ENCODE assay signal across 24 cellular contexts in the genomic region with DNA sequence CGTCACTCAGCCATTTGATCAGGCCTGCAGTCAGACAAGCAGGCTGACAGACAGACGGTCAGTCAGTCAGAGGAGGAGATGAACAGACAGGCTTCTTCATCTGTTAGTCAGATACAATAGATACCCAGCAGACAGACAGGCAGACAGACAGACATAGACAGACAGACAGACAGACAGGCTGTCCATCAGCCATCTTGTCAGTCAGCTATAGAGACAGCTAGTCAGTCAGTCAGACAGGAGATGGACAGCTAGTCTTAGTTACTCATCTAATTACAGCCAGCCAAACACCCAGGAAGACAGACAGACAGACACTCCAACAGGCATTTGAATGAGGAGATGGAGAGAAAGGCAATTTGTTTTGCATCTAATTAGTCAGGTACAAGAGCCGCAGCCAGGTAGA. TPM values are rescaled to one million over a fixed set of nuclear protein-coding genes. Genes with fewer than 3 reads are reported as not detected.
A peak's percentile ranks its signal among the peaks of the same experiment; 100 is the strongest.
DNase-seq lines count a peak whose midpoint lies in the region; TF ChIP-seq lines count a peak whose summit lies in the region.
"Had no signal": no experiment of that assay in that cellular context is flagged by ENCODE, and none has a peak within 500 bp of the region (broad histone marks: within the 10 kb centered on the region; RNA-seq: fewer than 3 reads in every experiment).

No MANE protein-coding gene starts in this region.

- no peaks in the 10 kb centered on the region for H3K36me3 Mint-ChIP-seq in progenitor cell of endocrine pancreas (ENCODE audit: insufficient read depth)
- H3K36me3 Mint-ChIP-seq: natural killer cell had no signal

- no peak overlapping the region for H3K9ac ChIP-seq in mammary epithelial cell (ENCODE audit: insufficient read depth, low read length)
- H3K9ac ChIP-seq: parathyroid adenoma had no signal

- H3K4me3 ChIP-seq in breast epithelium (no peak overlapping the region), mammary epithelial cell (replicated peaks in 1 of 3; ENCODE audit: insufficient read depth in 1 of 3, low read depth in 2 of 3, low read length in 3 of 3) (no peak overlapping the region), esophagus (ENCODE audit: low read depth in 1 of 2, low read length in 2 of 2) (no peak overlapping the region), transverse colon (no peak overlapping the region), spleen (no peak overlapping the region)
- H3K4me3 ChIP-seq: Peyer's patch, SJSA1 had no signal

- in situ Hi-C loops in mammary epithelial cell (cut with MboI; ENCODE audit: low sequenced_read_pairs in 2 of 2): no loop called here
- in situ Hi-C loops in transverse colon (cut with MboI; ENCODE audit: low pct_ligation_motif_present in 1 of 4, low pct_unique_long_range_greater_than_20kb in 1 of 4, low sequenced_read_pairs in 3 of 4): no loop called here

- H3K9me3 ChIP-seq in breast epithelium: no peaks in the 10 kb centered on the region
- H3K9me3 ChIP-seq in mammary epithelial cell (replicated peaks; ENCODE audit: insufficient read depth, low read length): no peaks in the 10 kb centered on the region
- H3K9me3 ChIP-seq in esophagus (ENCODE audit: control insufficient read depth in 2 of 2, insufficient read depth in 1 of 2, low read depth in 1 of 2, low read length in 1 of 2): no peaks in the 10 kb centered on the region
- H3K9me3 ChIP-seq in transverse colon: no peaks in the 10 kb centered on the region
- H3K9me3 ChIP-seq in spleen: no peaks in the 10 kb centered on the region
- H3K9me3 ChIP-seq: Peyer's patch, SJSA1 had no signal

- peaks cover 21% of the 10 kb centered on the region for H3K27me3 Mint-ChIP-seq in progenitor cell of endocrine pancreas

- BruUV-seq in mammary epithelial cell (replicated peaks; lab: Mats Ljungman, UMichigan): no TSS peak

- dilution Hi-C loops in mammary epithelial cell (cut with HindIII; ENCODE audit: low sequenced_read_pairs): no loop called here

- no peaks in the 10 kb centered on the region for H4K20me1 ChIP-seq in mammary epithelial cell (ENCODE audit: insufficient read depth, low read length)

- WGBS in mammary epithelial cell (ENCODE audit: low coverage, missing lambda C conversion rate): 75% methylated on average over 3 of the region's 3 CpGs
- 73 to 80% methylated on average over 3 of the region's 3 CpGs for WGBS in esophagus, 2 donors
- WGBS in transverse colon (ENCODE audit: low coverage in 1 of 2), 2 donors: 77% methylated on average over 3 of the region's 3 CpGs; no CpG with 5 or more reads in 1 of the 2 donors
- 83 to 97% (median 96%) methylated on average over 3 of the region's 3 CpGs for WGBS in spleen, 5 donors

- intact Hi-C loops in breast epithelium (cut with DNase I; ENCODE audit: low total_unique reads) (no loop called here), mammary epithelial cell (cut with micrococcal nuclease) (no loop called here), transverse colon (cut with DNase I; ENCODE audit: low total_unique reads) (loop anchor here (10.0 kb wide), 1 partner anchor 51 kb away; no protein-coding TSS in a partner anchor), spleen (cut with DNase I; ENCODE audit: low total_unique reads) (no loop called here)

- H3K4me2 ChIP-seq in mammary epithelial cell (ENCODE audit: insufficient read depth, low read depth, low read length): no peak overlapping the region

- no peak for TF ChIP-seq EP300 in transverse colon (IDR thresholded peaks at IDR 0.05; ENCODE audit: low read depth)

- H3K4me1 Mint-ChIP-seq in progenitor cell of endocrine pancreas (ENCODE audit: low read depth): peaks cover 8% of the 10 kb centered on the region
- H3K4me1 Mint-ChIP-seq: central memory CD8-positive, alpha-beta T cell; natural killer cell had no signal

- H3K27ac ChIP-seq in breast epithelium (peak overlapping the region; percentile 57 to 67), mammary epithelial cell (ENCODE audit: insufficient read depth, low read depth, low read length) (no peak overlapping the region), esophagus (ENCODE audit: low read depth in 2 of 2, low read length in 1 of 2) (peak overlapping the region; percentile 5 to 76), transverse colon (peak overlapping the region; percentile 22 to 87 (median 76)), spleen (no peak overlapping the region)
- H3K27ac ChIP-seq: parathyroid adenoma, SJSA1 had no signal

- H3K79me2 ChIP-seq in mammary epithelial cell (ENCODE audit: insufficient read depth, low read length): no peaks in the 10 kb centered on the region

- H3K4me1 ChIP-seq in breast epithelium (peaks cover 0 to 9% of the 10 kb centered on the region in 2 donors), mammary epithelial cell (ENCODE audit: insufficient read depth, low read length) (no peaks in the 10 kb centered on the region), esophagus (ENCODE audit: control insufficient read depth in 2 of 2, insufficient read depth in 2 of 2, low read length in 1 of 2) (peaks cover 0 to 5% of the 10 kb centered on the region in 2 donors), transverse colon (peaks cover 6 to 34% (median 19%) of the 10 kb centered on the region in 4 donors), spleen (peaks cover 0 to 20% (median 2%) of the 10 kb centered on the region in 6 donors)
- H3K4me1 ChIP-seq: parathyroid adenoma, SJSA1 had no signal

- H3K36me3 ChIP-seq in breast epithelium (no peaks in the 10 kb centered on the region), mammary epithelial cell (ENCODE audit: insufficient read depth, low read length) (no peaks in the 10 kb centered on the region), esophagus (ENCODE audit: control insufficient read depth in 2 of 2, insufficient read depth in 2 of 2, low read length in 1 of 2) (no peaks in the 10 kb centered on the region), transverse colon (no peaks in the 10 kb centered on the region), spleen (no peaks in the 10 kb centered on the region)
- H3K36me3 ChIP-seq: Peyer's patch, SJSA1 had no signal

- TF ChIP-seq POLR2A in breast epithelium (IDR thresholded peaks at IDR 0.05): no peak
- TF ChIP-seq POLR2A in transverse colon (IDR thresholded peaks at IDR 0.05): no peak
- no peak for TF ChIP-seq POLR2A in spleen (IDR thresholded peaks at IDR 0.05)

- no peak overlapping the region for H2AFZ ChIP-seq in mammary epithelial cell (ENCODE audit: low read depth, low read length)
- H2AFZ ChIP-seq: parathyroid adenoma had no signal

- TF ChIP-seq CTCF in breast epithelium (IDR thresholded peaks at IDR 0.05) (no peak), mammary epithelial cell (conservative IDR thresholded peaks at IDR 0.05 in 1 of 2, IDR thresholded peaks at IDR 0.05 in 1 of 2; ENCODE audit: extremely low read depth in 1 of 2, insufficient read depth in 1 of 2, low read depth in 1 of 2, low read length in 2 of 2) (no peak), progenitor cell of endocrine pancreas (IDR thresholded peaks at IDR 0.05; ENCODE audit: unreplicated experiment) (no peak), transverse colon (IDR thresholded peaks at IDR 0.05) (no peak), spleen (IDR thresholded peaks at IDR 0.05 in 8 of 11, conservative IDR thresholded peaks at IDR 0.05 in 3 of 11) (no peak)

- no peaks in the 10 kb centered on the region for H3K9me3 Mint-ChIP-seq in progenitor cell of endocrine pancreas (ENCODE audit: low read depth)
- H3K9me3 Mint-ChIP-seq: central memory CD8-positive, alpha-beta T cell; effector memory CD8-positive, alpha-beta T cell; natural killer cell had no signal

- CTCF ChIA-PET in mammary epithelial cell (lab: Charles Lee; ENCODE audit: low non-redundant PET): no interaction called here

- H3K27ac Mint-ChIP-seq in progenitor cell of endocrine pancreas: peak overlapping the region; percentile 67
- H3K27ac Mint-ChIP-seq: effector memory CD8-positive, alpha-beta T cell; natural killer cell had no signal

- DNase-seq in breast epithelium (ENCODE audit: low spot score in 2 of 2) (no peak), mammary epithelial cell (no peak), progenitor cell of endocrine pancreas (ENCODE audit: low spot score, unreplicated experiment) (no peak), transverse colon (no peak), NCI-H2107 (lab: John Stamatoyannopoulos, UW) (no peak), T-helper 1 cell (no peak), spleen (no peak)
- DNase-seq: activated CD4-positive, alpha-beta T cell treated with anti-CD3 and anti-CD28 coated beads for 4 hours; activated naive CD4-positive, alpha-beta T cell treated with Interleukin-2 at 50 U/mL for 16 hours; activated T-cell treated with anti-CD3 and anti-CD28 coated beads, Interleukin-2, amount 50 U/mL, for 48 hours; DMS79; effector memory CD8-positive, alpha-beta T cell; kidney glomerular epithelial cell; natural killer cell; NCI-H1105; NCI-H2081; NCI-H446 treated with DMSO at 0.1 percent for 48 hours; stimulated activated CD4-positive, alpha-beta T cell treated with anti-CD3 and anti-CD28 coated beads, Interleukin-1b, Interleukin-23, amount 100 ng/mL, for 48 hours had no signal

- no peak overlapping the region for H3K4me3 Mint-ChIP-seq in progenitor cell of endocrine pancreas (ENCODE audit: low read depth)
- H3K4me3 Mint-ChIP-seq: central memory CD8-positive, alpha-beta T cell; effector memory CD8-positive, alpha-beta T cell; natural killer cell had no signal

- H3K27me3 ChIP-seq in breast epithelium: no peaks in the 10 kb centered on the region
- no peaks in the 10 kb centered on the region for H3K27me3 ChIP-seq in mammary epithelial cell (ENCODE audit: insufficient read depth, low read length)
- H3K27me3 ChIP-seq in esophagus (ENCODE audit: control insufficient read depth in 1 of 2, insufficient read depth in 2 of 2, low read length in 2 of 2): no peaks in the 10 kb centered on the region
- peaks cover 2% of the 10 kb centered on the region for H3K27me3 ChIP-seq in transverse colon
- peaks cover 0 to 56% (median 0%) of the 10 kb centered on the region in 7 donors for H3K27me3 ChIP-seq in spleen (replicated peaks in 1 of 7)
- H3K27me3 ChIP-seq: Peyer's patch, SJSA1 had no signal

RNA-seq across cellular contexts. Expression of a gene that starts 36.4 kb away (rescaled TPM):
- total RNA-seq in breast epithelium (10 to 100 TPM in 1 of 3 donors, 1 to 10 TPM in 2; 3.9 to 21.8 (median 5.1) TPM), mammary epithelial cell (under 1 TPM in 1 of 2 donors, not detected in 1; 0.17 TPM), progenitor cell of endocrine pancreas (0.98 and 1.8 TPM in 2 replicates), transverse colon (1 to 10 TPM; 1.9 to 5.6 (median 2.3) TPM), spleen (1 to 10 TPM in 4 of 7 donors, under 1 TPM in 3; 0.07 to 3.2 (median 1.4) TPM)
- polyA plus RNA-seq in mammary epithelial cell (0.01 TPM), esophagus (under 1 TPM; 0.33 to 0.49 TPM), spleen (under 1 TPM; 0.02 to 0.13 (median 0.06) TPM)
- polyA minus RNA-seq in mammary epithelial cell: not detected
- total RNA-seq: activated CD8-positive, alpha-beta memory T cell treated with anti-CD3 and anti-CD28 coated beads for 36 hours had no signal

Comparison
In these comparisons a context has a peak if more than half of its experiments do, and no peak if none do; other contexts are left out.
1. H3K27ac ChIP-seq: peak in breast epithelium (2 of 2), esophagus (2 of 2) and transverse colon (4 of 4); none in mammary epithelial cell (single experiment) and spleen (0 of 8).